ENCODE assay signal across 12 cellular contexts in the genomic region with DNA sequence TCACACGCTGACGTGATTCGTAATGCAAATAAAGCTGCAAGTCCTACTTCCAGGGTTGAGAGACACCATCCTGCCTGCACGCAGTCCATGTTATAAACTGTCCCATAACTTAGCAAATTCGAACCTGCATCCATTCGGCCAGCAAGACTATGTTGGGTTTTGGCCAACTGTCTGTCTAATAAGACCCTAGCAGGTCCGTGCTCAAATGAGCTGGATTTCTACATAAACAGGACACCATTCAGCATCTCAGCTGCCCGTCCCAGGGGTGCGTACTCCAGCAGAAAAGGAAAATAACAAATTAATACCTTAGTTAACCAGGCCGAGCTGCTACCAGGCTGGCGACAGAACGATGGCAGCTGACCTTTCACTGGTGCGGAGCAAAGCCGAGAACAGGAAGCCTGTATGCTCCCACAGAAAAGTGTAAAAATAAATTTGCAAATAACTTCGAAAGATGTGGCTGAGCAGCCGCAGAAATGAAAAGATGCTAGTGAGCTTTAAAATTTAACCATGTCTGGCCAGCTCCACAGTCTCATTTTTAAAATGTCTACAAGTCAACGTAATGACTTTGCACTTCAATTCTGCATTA.
A peak's percentile ranks its signal among the peaks of the same experiment; 100 is the strongest.
DNase-seq lines count a peak whose midpoint lies in the region; ATAC-seq and FAIRE-seq lines count a peak whose summit lies in the region.
"Had no signal": no experiment of that assay in that cellular context is flagged by ENCODE, and none has a peak within 500 bp of the region (broad histone marks: within the 10 kb centered on the region; RNA-seq: fewer than 3 reads in every experiment).

No MANE protein-coding gene starts in this region.

- no peak for FAIRE-seq in urothelium cell line (lab: Jason Lieb, UNC)
- FAIRE-seq: H1 had no signal

- H3K27me3 ChIP-seq in BLaER1 treated with 17β-estradiol and CSF1 and Interleukin-3, amounts not matched to agents 10 nM and 100 nM, result no peaks in the 10 kb centered on the region
- H3K27me3 ChIP-seq: ovary had no signal

- H3K4me2 ChIP-seq in BLaER1 treated with 17β-estradiol and CSF1 and Interleukin-3, amounts not matched to agents 10 nM and 100 nM, result peak overlapping the region; percentile 62 to 90 (median 78)

- no peak for DNase-seq in T-helper 1 cell
- DNase-seq in urothelium cell line (ENCODE audit: low spot score), result no peak
- DNase-seq in activated CD8-positive, alpha-beta memory T cell treated with anti-CD3 and anti-CD28 coated beads, Interleukin-2, amount 50 U/mL, for 4 hours, result no peak
- no peak for DNase-seq in stimulated activated CD4-positive, alpha-beta T cell treated with anti-CD3 and anti-CD28 coated beads, Interleukin-4, amount 100 ng/mL, for 1 hour
- DNase-seq: amygdala, NCI-H2029 treated with DMSO at 0.1 percent for 48 hours, ovary had no signal

- ATAC-seq in GM19043 (IDR thresholded peaks at IDR 0.05; ENCODE audit: low read depth, unreplicated experiment) (peak; percentile 85), HG02571 (IDR thresholded peaks at IDR 0.05; ENCODE audit: unreplicated experiment) (peak; percentile 66), HG03558 (IDR thresholded peaks at IDR 0.05; ENCODE audit: extremely low read depth, unreplicated experiment) (peak; percentile 68)

- H3K9ac ChIP-seq in BLaER1 treated with 17β-estradiol and CSF1 and Interleukin-3, amounts not matched to agents 10 nM and 100 nM, result peak overlapping the region in 5 of 11 experiments; percentile 18 to 52 (median 20); a peak in 7 of 22 replicates

- H3K36me3 ChIP-seq in BLaER1 treated with 17β-estradiol and CSF1 and Interleukin-3, amounts not matched to agents 10 nM and 100 nM, result peaks cover 0 to 3% (median 0%) of the 10 kb centered on the region in 11 experiments; a peak in 2 of 22 replicates
- H3K36me3 ChIP-seq: ovary had no signal

- H3K4me3 ChIP-seq in BLaER1 treated with 17β-estradiol and CSF1 and Interleukin-3, amounts not matched to agents 10 nM and 100 nM, result peak overlapping the region in 4 of 10 experiments; percentile 15 to 41 (median 26); a peak in 3 of 20 replicates
- H3K4me3 ChIP-seq: ovary had no signal

- peak overlapping the region in 2 of 11 experiments; percentile 6 to 29; a peak in 4 of 22 replicates for H3K27ac ChIP-seq in BLaER1 treated with 17β-estradiol and CSF1 and Interleukin-3, amounts not matched to agents 10 nM and 100 nM
- H3K27ac ChIP-seq: ovary had no signal

- no peaks in the 10 kb centered on the region for H4K20me1 ChIP-seq in BLaER1 treated with 17β-estradiol and CSF1 and Interleukin-3, amounts not matched to agents 10 nM and 100 nM

- peaks cover 37 to 90% (median 79%) of the 10 kb centered on the region in 10 experiments for H3K4me1 ChIP-seq in BLaER1 treated with 17β-estradiol and CSF1 and Interleukin-3, amounts not matched to agents 10 nM and 100 nM

- no peaks in the 10 kb centered on the region for H3K9me3 ChIP-seq in BLaER1 treated with 17β-estradiol and CSF1 and Interleukin-3, amounts not matched to agents 10 nM and 100 nM (replicated peaks in 1 of 11)
- H3K9me3 ChIP-seq: ovary had no signal
